1 cellular context compared by ENCODE assay signal in the genomic region with DNA sequence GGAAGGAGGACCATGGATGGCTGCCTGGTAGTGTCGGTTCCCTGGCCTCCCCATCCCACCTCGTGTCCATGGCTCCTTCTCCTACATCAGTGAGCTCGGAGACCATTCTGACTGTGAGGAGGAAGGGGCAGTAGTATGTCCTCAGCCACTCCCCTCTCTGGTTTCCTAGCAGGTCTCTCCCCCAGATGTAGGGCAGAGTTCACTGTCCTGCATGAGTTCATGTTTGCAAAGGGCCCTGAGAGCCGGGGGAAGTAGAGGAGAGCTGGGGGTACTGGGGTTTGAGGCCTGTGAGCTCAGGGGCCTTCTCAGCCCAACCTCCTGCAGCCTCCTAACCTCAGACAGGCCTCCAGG.
TF ChIP-seq lines count a peak whose summit lies in the region.

No MANE protein-coding gene starts in this region.

TF ChIP-seq in HepG2, 621 proteins besides CTCF, POLR2A, EP300 and RAD21:
- TF ChIP-seq, protein P1, sequence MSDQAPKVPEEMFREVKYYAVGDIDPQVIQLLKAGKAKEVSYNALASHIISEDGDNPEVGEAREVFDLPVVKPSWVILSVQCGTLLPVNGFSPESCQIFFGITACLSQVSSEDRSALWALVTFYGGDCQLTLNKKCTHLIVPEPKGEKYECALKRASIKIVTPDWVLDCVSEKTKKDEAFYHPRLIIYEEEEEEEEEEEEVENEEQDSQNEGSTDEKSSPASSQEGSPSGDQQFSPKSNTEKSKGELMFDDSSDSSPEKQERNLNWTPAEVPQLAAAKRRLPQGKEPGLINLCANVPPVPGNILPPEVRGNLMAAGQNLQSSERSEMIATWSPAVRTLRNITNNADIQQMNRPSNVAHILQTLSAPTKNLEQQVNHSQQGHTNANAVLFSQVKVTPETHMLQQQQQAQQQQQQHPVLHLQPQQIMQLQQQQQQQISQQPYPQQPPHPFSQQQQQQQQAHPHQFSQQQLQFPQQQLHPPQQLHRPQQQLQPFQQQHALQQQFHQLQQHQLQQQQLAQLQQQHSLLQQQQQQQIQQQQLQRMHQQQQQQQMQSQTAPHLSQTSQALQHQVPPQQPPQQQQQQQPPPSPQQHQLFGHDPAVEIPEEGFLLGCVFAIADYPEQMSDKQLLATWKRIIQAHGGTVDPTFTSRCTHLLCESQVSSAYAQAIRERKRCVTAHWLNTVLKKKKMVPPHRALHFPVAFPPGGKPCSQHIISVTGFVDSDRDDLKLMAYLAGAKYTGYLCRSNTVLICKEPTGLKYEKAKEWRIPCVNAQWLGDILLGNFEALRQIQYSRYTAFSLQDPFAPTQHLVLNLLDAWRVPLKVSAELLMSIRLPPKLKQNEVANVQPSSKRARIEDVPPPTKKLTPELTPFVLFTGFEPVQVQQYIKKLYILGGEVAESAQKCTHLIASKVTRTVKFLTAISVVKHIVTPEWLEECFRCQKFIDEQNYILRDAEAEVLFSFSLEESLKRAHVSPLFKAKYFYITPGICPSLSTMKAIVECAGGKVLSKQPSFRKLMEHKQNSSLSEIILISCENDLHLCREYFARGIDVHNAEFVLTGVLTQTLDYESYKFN (CRISPR knock-in tag; conservative IDR thresholded peaks at IDR 0.05): 0 out of 2 replicates have a peak, but pooled peaks have one; percentile 16
- TF ChIP-seq ZFP36L1 (CRISPR knock-in tag; IDR thresholded peaks at IDR 0.05) (no peak), BORCS8-MEF2B (CRISPR knock-in tag; IDR thresholded peaks at IDR 0.05) (0 out of 2 replicates have a peak, but pooled peaks have one; percentile 7), SOX13 (IDR thresholded peaks at IDR 0.05) (no peak), SOX13 (CRISPR knock-in tag; conservative IDR thresholded peaks at IDR 0.05 in 1 of 2, IDR thresholded peaks at IDR 0.05 in 1 of 2) (no peak), PPARG (CRISPR knock-in tag; conservative IDR thresholded peaks at IDR 0.05) (peak; percentile 88), SMAD1 (CRISPR knock-in tag; IDR thresholded peaks at IDR 0.05; ENCODE audit: borderline replicate concordance, low read depth) (no peak), ZMYM3 (CRISPR knock-in tag; IDR thresholded peaks at IDR 0.05) (no peak), RFXAP (CRISPR knock-in tag; IDR thresholded peaks at IDR 0.05; ENCODE audit: borderline replicate concordance) (no peak), HNF4A (CRISPR knock-in tag; IDR thresholded peaks at IDR 0.05) (peak; percentile 6; the same call in 1 of the 2 replicates), RXRB (CRISPR knock-in tag; IDR thresholded peaks at IDR 0.05; ENCODE audit: borderline replicate concordance) (peak; percentile 61)
- TF ChIP-seq, protein P2, sequence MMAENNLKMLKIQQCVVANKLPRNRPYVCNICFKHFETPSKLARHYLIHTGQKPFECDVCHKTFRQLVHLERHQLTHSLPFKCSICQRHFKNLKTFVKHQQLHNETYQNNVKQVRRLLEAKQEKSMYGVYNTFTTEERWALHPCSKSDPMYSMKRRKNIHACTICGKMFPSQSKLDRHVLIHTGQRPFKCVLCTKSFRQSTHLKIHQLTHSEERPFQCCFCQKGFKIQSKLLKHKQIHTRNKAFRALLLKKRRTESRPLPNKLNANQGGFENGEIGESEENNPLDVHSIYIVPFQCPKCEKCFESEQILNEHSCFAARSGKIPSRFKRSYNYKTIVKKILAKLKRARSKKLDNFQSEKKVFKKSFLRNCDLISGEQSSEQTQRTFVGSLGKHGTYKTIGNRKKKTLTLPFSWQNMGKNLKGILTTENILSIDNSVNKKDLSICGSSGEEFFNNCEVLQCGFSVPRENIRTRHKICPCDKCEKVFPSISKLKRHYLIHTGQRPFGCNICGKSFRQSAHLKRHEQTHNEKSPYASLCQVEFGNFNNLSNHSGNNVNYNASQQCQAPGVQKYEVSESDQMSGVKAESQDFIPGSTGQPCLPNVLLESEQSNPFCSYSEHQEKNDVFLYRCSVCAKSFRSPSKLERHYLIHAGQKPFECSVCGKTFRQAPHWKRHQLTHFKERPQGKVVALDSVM (CRISPR knock-in tag; IDR thresholded peaks at IDR 0.05): peak; percentile 46; the same call in 1 of the 2 replicates
- TF ChIP-seq, protein P3, sequence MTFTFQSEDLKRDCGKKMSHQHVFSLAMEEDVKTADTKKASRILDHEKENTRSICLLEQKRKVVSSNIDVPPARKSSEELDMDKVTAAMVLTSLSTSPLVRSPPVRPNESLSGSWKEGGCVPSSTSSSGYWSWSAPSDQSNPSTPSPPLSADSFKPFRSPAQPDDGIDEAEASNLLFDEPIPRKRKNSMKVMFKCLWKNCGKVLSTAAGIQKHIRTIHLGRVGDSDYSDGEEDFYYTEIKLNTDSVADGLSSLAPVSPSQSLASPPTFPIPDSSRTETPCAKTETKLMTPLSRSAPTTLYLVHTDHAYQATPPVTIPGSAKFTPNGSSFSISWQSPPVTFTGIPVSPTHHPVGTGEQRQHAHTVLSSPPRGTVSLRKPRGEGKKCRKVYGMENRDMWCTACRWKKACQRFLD (CRISPR knock-in tag; IDR thresholded peaks at IDR 0.05; ENCODE audit: borderline replicate concordance): no peak
- TF ChIP-seq, protein P4, sequence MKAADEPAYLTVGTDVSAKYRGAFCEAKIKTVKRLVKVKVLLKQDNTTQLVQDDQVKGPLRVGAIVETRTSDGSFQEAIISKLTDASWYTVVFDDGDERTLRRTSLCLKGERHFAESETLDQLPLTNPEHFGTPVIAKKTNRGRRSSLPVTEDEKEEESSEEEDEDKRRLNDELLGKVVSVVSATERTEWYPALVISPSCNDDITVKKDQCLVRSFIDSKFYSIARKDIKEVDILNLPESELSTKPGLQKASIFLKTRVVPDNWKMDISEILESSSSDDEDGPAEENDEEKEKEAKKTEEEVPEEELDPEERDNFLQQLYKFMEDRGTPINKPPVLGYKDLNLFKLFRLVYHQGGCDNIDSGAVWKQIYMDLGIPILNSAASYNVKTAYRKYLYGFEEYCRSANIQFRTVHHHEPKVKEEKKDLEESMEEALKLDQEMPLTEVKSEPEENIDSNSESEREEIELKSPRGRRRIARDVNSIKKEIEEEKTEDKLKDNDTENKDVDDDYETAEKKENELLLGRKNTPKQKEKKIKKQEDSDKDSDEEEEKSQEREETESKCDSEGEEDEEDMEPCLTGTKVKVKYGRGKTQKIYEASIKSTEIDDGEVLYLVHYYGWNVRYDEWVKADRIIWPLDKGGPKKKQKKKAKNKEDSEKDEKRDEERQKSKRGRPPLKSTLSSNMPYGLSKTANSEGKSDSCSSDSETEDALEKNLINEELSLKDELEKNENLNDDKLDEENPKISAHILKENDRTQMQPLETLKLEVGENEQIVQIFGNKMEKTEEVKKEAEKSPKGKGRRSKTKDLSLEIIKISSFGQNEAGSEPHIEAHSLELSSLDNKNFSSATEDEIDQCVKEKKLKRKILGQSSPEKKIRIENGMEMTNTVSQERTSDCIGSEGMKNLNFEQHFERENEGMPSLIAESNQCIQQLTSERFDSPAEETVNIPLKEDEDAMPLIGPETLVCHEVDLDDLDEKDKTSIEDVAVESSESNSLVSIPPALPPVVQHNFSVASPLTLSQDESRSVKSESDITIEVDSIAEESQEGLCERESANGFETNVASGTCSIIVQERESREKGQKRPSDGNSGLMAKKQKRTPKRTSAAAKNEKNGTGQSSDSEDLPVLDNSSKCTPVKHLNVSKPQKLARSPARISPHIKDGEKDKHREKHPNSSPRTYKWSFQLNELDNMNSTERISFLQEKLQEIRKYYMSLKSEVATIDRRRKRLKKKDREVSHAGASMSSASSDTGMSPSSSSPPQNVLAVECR (CRISPR knock-in tag; IDR thresholded peaks at IDR 0.05; ENCODE audit: borderline replicate concordance): peak; percentile 16; the same call in 1 of the 2 replicates
- TF ChIP-seq, protein P5, sequence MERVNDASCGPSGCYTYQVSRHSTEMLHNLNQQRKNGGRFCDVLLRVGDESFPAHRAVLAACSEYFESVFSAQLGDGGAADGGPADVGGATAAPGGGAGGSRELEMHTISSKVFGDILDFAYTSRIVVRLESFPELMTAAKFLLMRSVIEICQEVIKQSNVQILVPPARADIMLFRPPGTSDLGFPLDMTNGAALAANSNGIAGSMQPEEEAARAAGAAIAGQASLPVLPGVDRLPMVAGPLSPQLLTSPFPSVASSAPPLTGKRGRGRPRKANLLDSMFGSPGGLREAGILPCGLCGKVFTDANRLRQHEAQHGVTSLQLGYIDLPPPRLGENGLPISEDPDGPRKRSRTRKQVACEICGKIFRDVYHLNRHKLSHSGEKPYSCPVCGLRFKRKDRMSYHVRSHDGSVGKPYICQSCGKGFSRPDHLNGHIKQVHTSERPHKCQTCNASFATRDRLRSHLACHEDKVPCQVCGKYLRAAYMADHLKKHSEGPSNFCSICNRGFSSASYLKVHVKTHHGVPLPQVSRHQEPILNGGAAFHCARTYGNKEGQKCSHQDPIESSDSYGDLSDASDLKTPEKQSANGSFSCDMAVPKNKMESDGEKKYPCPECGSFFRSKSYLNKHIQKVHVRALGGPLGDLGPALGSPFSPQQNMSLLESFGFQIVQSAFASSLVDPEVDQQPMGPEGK (CRISPR knock-in tag; IDR thresholded peaks at IDR 0.05): 0 out of 2 replicates have a peak, but pooled peaks have one; percentile 15
- TF ChIP-seq, protein P6, sequence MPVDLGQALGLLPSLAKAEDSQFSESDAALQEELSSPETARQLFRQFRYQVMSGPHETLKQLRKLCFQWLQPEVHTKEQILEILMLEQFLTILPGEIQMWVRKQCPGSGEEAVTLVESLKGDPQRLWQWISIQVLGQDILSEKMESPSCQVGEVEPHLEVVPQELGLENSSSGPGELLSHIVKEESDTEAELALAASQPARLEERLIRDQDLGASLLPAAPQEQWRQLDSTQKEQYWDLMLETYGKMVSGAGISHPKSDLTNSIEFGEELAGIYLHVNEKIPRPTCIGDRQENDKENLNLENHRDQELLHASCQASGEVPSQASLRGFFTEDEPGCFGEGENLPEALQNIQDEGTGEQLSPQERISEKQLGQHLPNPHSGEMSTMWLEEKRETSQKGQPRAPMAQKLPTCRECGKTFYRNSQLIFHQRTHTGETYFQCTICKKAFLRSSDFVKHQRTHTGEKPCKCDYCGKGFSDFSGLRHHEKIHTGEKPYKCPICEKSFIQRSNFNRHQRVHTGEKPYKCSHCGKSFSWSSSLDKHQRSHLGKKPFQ (CRISPR knock-in tag; IDR thresholded peaks at IDR 0.05; ENCODE audit: insufficient replicate concordance): no peak
